ENCODE assay signal across 7 cellular contexts in genomic region chr15:67110400-67110799, GRCh38. TPM values are rescaled to one million over a fixed set of nuclear protein-coding genes. Genes with fewer than 3 reads are reported as not detected.
DNase-seq lines count a peak whose midpoint lies in the region; ATAC-seq, FAIRE-seq and TF ChIP-seq lines count a peak whose summit lies in the region.

No MANE protein-coding gene starts in this region.

- H3K9me3 ChIP-seq in astrocyte (ENCODE audit: insufficient read depth, low read depth, low read length) (no peaks in the 10 kb centered on the region), psoas muscle (peaks cover 8% of the 10 kb centered on the region), small intestine (ENCODE audit: control insufficient read depth, low read depth) (no peaks in the 10 kb centered on the region)

- DNase-seq in astrocyte (ENCODE audit: low read depth) (no peak), psoas muscle (no peak), 8988T (no peak), small intestine (no peak), NCI-H345 treated with DMSO at 0.1 percent for 48 hours (lab: John Stamatoyannopoulos, UW; ENCODE audit: unreplicated experiment) (no peak)

- H3K79me2 ChIP-seq in astrocyte (ENCODE audit: insufficient read depth, low read length), result peaks cover 82% of the 10 kb centered on the region

- 87 to 92% (median 90%) methylated on average over 4 of the region's 4 CpGs for WGBS in psoas muscle, 3 donors
- WGBS in small intestine, 3 donors, result 89 to 93% (median 91%) methylated on average over 4 of the region's 4 CpGs

- H3K27ac Mint-ChIP-seq in astrocyte (ENCODE audit: unreplicated experiment), result peak overlapping the region; percentile 55

- H3K27me3 ChIP-seq in astrocyte (ENCODE audit: insufficient read depth, low read length), result no peaks in the 10 kb centered on the region
- H3K27me3 ChIP-seq in psoas muscle (ENCODE audit: insufficient read depth in 3 of 3, low read length in 2 of 3), result no peaks in the 10 kb centered on the region
- no peaks in the 10 kb centered on the region for H3K27me3 ChIP-seq in small intestine (ENCODE audit: control insufficient read depth in 2 of 2, insufficient read depth in 2 of 2, low read length in 2 of 2)

- no peak overlapping the region for H3K4me3 Mint-ChIP-seq in astrocyte (ENCODE audit: unreplicated experiment)

- peaks cover 21% of the 10 kb centered on the region for H3K36me3 Mint-ChIP-seq in astrocyte (ENCODE audit: low read depth, unreplicated experiment)

- intact Hi-C loops in psoas muscle (cut with DNase I), result loop anchor here in 1 of 2 donors (5.0 kb wide), 1 partner anchor 47 kb away; no protein-coding TSS in a partner anchor

- H3K4me3 ChIP-seq in astrocyte (ENCODE audit: insufficient read depth, low read depth, low read length) (no peak overlapping the region), psoas muscle (no peak overlapping the region), small intestine (ENCODE audit: low read depth in 1 of 2, low read length in 2 of 2) (no peak overlapping the region)

- peak overlapping the region; percentile 90 for H3K9ac ChIP-seq in astrocyte (ENCODE audit: low read length)

- H3K4me1 Mint-ChIP-seq in astrocyte (ENCODE audit: low read depth, unreplicated experiment), result peaks cover 58% of the 10 kb centered on the region

- TF ChIP-seq CTCF in astrocyte (IDR thresholded peaks at IDR 0.05; ENCODE audit: insufficient read depth, low read depth, low read length) (no peak), psoas muscle (IDR thresholded peaks at IDR 0.05) (no peak)

- FAIRE-seq in astrocyte (lab: Jason Lieb, UNC), result no peak
- FAIRE-seq in small intestine (lab: Jason Lieb, UNC), result no peak

- ATAC-seq in GM18498 (IDR thresholded peaks at IDR 0.05; ENCODE audit: unreplicated experiment) (peak; percentile 64), HG02840 (IDR thresholded peaks at IDR 0.05; ENCODE audit: low FRiP score, unreplicated experiment) (peak; percentile 42), psoas muscle (no peak)

- H3K36me3 ChIP-seq in astrocyte (ENCODE audit: insufficient read depth, low read length), result no peaks in the 10 kb centered on the region
- no peaks in the 10 kb centered on the region for H3K36me3 ChIP-seq in psoas muscle (ENCODE audit: insufficient read depth in 1 of 2, low read depth in 1 of 2)
- no peaks in the 10 kb centered on the region for H3K36me3 ChIP-seq in small intestine (ENCODE audit: control insufficient read depth in 2 of 2, insufficient read depth in 2 of 2, low read length in 2 of 2)

- peak overlapping the region; percentile 62 for H3K4me2 ChIP-seq in astrocyte (ENCODE audit: low read length)

- H3K4me1 ChIP-seq in astrocyte (ENCODE audit: insufficient read depth, low read length) (peaks cover 50% of the 10 kb centered on the region), psoas muscle (peaks cover 79% of the 10 kb centered on the region), small intestine (ENCODE audit: control insufficient read depth in 2 of 2, insufficient read depth in 1 of 2, low read depth in 1 of 2, low read length in 1 of 2) (peaks cover 8 to 32% of the 10 kb centered on the region in 2 donors)

- peak overlapping the region; percentile 100 for H3K27ac ChIP-seq in astrocyte (ENCODE audit: low read depth, low read length)
- H3K27ac ChIP-seq in psoas muscle, result peak overlapping the region; percentile 90
- peak overlapping the region in 1 of 2 donors; percentile 71 for H3K27ac ChIP-seq in small intestine (ENCODE audit: low read depth in 1 of 2, low read length in 1 of 2)

- H3K9me3 Mint-ChIP-seq in astrocyte (ENCODE audit: unreplicated experiment), result peaks cover 10% of the 10 kb centered on the region

- no peaks in the 10 kb centered on the region for H3K27me3 Mint-ChIP-seq in astrocyte (ENCODE audit: low read depth, unreplicated experiment)

- no peak overlapping the region for H2AFZ ChIP-seq in astrocyte (ENCODE audit: low read depth, low read length)

- no peaks in the 10 kb centered on the region for H4K20me1 ChIP-seq in astrocyte (ENCODE audit: insufficient read depth, low read length)

RNA-seq across cellular contexts. Expression of gene SMAD3, which starts 45.0 kb away (rescaled TPM):
- total RNA-seq in astrocyte (65.6 and 78.0 TPM in 2 replicates), psoas muscle (10 to 100 TPM; 25.7 to 47.6 (median 44.0) TPM)
- polyA plus RNA-seq in psoas muscle (10 to 100 TPM in 2 of 3 donors, 1 to 10 TPM in 1; 2.9 to 29.3 (median 20.3) TPM), small intestine (10 to 100 TPM; 11.6 to 17.0 (median 12.1) TPM)

Comparison
In these comparisons a context has a peak if more than half of its experiments do, and no peak if none do; other contexts are left out.
1. ATAC-seq: peak in GM18498 (single experiment) and HG02840 (single experiment); none in psoas muscle (0 of 4).